ENCODE assay signal across 1 cellular context in genomic region chr9:33265211-33265885, GRCh38.
A peak's percentile ranks its signal among the peaks of the same experiment; 100 is the strongest.
TF ChIP-seq lines count a peak whose summit lies in the region.

No MANE protein-coding gene starts in this region.

TF ChIP-seq in H1, 55 proteins besides CTCF, POLR2A, EP300 and RAD21:
- no peak for TF ChIP-seq SP2 (IDR thresholded peaks at IDR 0.05; ENCODE audit: low read length)
- peak; percentile 26 for TF ChIP-seq SAP30 (IDR thresholded peaks at IDR 0.05; ENCODE audit: insufficient read depth, insufficient replicate concordance, low read length)
TF ChIP-seq in H1: peak in this region for 1.
